ENCODE assay signal across 22 cellular contexts in the genomic region with DNA sequence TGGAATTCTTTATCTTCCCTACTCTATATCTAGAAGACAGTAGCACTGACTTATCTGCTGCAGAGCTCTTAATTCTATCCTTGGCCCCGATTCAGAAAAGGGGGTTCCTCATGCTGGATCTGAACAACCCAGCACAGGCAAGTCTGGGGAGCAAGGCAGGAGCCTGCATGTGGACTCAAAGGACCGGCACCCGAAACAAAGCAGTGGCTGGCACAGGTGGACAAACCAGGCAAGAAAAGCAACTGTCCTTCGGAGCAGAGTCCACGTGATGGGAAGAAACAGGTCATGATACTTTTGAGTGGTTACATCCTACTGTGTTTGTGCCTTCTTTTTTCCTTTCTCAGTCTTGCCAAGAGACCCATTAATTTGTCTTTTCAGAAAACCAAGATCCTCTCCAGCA.
"Had no signal": no experiment of that assay in that cellular context is flagged by ENCODE, and none has a peak within 500 bp of the region (broad histone marks: within the 10 kb centered on the region; RNA-seq: fewer than 3 reads in every experiment).

No MANE protein-coding gene starts in this region.

- ATAC-seq: activated T-cell treated with anti-CD3 and anti-CD28 coated beads, Interleukin-2, amount 50 U/mL, for 4 hours; SK-N-SH treated with all-trans-retinoic acid at 6 μM for 48 hours; WTC11 had no signal

- H3K27ac ChIP-seq: SJSA1 had no signal

- FAIRE-seq: astrocyte had no signal

- DNase-seq: activated CD4-positive, alpha-beta memory T cell treated with anti-CD3 and anti-CD28 coated beads for 36 hours; activated CD4-positive, alpha-beta T cell treated with anti-CD3 and anti-CD28 coated beads for 48 hours; activated CD4-positive, CD25-positive, alpha-beta regulatory T cell treated with anti-CD3 and anti-CD28 coated beads, Interleukin-2, amount 50 U/mL, for 72 hours; activated CD8-positive, alpha-beta memory T cell treated with anti-CD3 and anti-CD28 coated beads for 24 hours; activated gamma-delta T cell; activated naive CD4-positive, alpha-beta T cell treated with anti-CD3 and anti-CD28 coated beads for 36 hours; activated T-cell treated with anti-CD3 and anti-CD28 coated beads, Interleukin-2, amount 50 U/mL, for 4 hours; amygdala; Karpas-422; NCI-H1105 treated with DMSO at 0.1 percent for 48 hours; NCI-H1436 treated with DMSO at 0.1 percent for 48 hours; NCI-H1930; NCI-H2171; NCI-H2227 treated with DMSO at 0.1 percent for 48 hours; NCI-H446 treated with DMSO at 0.1 percent for 48 hours; NCI-H524 treated with DMSO at 0.1 percent for 48 hours; NCI-H748 treated with DMSO at 0.1 percent for 48 hours; Right ventricle myocardium superior had no signal

- H3K4me3 ChIP-seq: SJSA1 had no signal

- H3K9me3 ChIP-seq: SJSA1 had no signal

- H3K36me3 ChIP-seq: SJSA1 had no signal
